Comparison of ENCODE assay signal across 26 cellular contexts in genomic region chr2:165827921-165828276, GRCh38. TPM values are rescaled to one million over a fixed set of nuclear protein-coding genes. Genes with fewer than 3 reads are reported as not detected.
DNase-seq lines count a peak whose midpoint lies in the region; ATAC-seq, FAIRE-seq and TF ChIP-seq lines count a peak whose summit lies in the region.
"Had no signal": no experiment of that assay in that cellular context is flagged by ENCODE, and none has a peak within 500 bp of the region (broad histone marks: within the 10 kb centered on the region; RNA-seq: fewer than 3 reads in every experiment).

No MANE protein-coding gene starts in this region.

- TF ChIP-seq POLR2A in GM12891 (IDR thresholded peaks at IDR 0.05; ENCODE audit: low read depth, low read length): no peak

- no peak for TF ChIP-seq CTCF in GM20000 (IDR thresholded peaks at IDR 0.05; ENCODE audit: extremely low read depth, missing control alignments)

- ATAC-seq in GM21423 (IDR thresholded peaks at IDR 0.05; ENCODE audit: unreplicated experiment): peak; percentile 38
- ATAC-seq in HG03196 (IDR thresholded peaks at IDR 0.05; ENCODE audit: unreplicated experiment): peak; percentile 25
- ATAC-seq: A549, gastrocnemius medialis, mucosa of descending colon, sciatic nerve had no signal

- FAIRE-seq in GM12891 (lab: Jason Lieb, UNC): peak; percentile 23
- FAIRE-seq: A549, urothelium cell line had no signal

- DNase-seq in GM12891 (ENCODE audit: insufficient read length, low spot score): no peak
- DNase-seq in NOMO-1 (lab: John Stamatoyannopoulos, UW; ENCODE audit: unreplicated experiment in 2 of 2): peak; percentile 30 to 61
- DNase-seq in activated CD4-positive, CD25-positive, alpha-beta regulatory T cell treated with anti-CD3 and anti-CD28 coated beads, Interleukin-2, amount 50 U/mL, for 72 hours: no peak
- DNase-seq in NCI-H510A treated with DMSO at 0.1 percent for 48 hours (lab: John Stamatoyannopoulos, UW): no peak
- no peak for DNase-seq in GM20000 (ENCODE audit: low spot score)
- no peak for DNase-seq in NCI-H2029 treated with DMSO at 0.1 percent for 48 hours (lab: John Stamatoyannopoulos, UW)
- DNase-seq: activated B cell treated with CpG ODN at 0.5 μM for 24 hours; activated CD4-positive, alpha-beta T cell treated with anti-CD3 and anti-CD28 coated beads, Interleukin-2, amount 50 U/mL, for 48 hours; activated CD8-positive, alpha-beta memory T cell treated with anti-CD3 and anti-CD28 coated beads, Interleukin-2, amount 50 U/mL, for 48 hours; activated naive CD8-positive, alpha-beta T cell treated with anti-CD3 and anti-CD28 coated beads, Interleukin-2, amount 10 ng/mL, durations not matched to agents 7 days and 5 days; DMS79; erythroblast; gastrocnemius medialis; hypothalamus; KG1; mucosa of descending colon; NCI-H1092; NCI-H2029; NCI-H524; posterior cingulate gyrus; stimulated activated CD8-positive, alpha-beta memory T cell treated with anti-CD3 and anti-CD28 coated beads, Interleukin-4, amount 100 ng/mL, for 48 hours had no signal

TF ChIP-seq in GM12891, 5 proteins besides CTCF, POLR2A, EP300 and RAD21:
- TF ChIP-seq TAF1 (IDR thresholded peaks at IDR 0.05; ENCODE audit: low read depth, low read length) (no peak), SPI1 (IDR thresholded peaks at IDR 0.05; ENCODE audit: low read depth, low read length) (no peak), PAX5 (IDR thresholded peaks at IDR 0.05; ENCODE audit: insufficient read depth, low read length, severe bottlenecking) (no peak), POLR2AphosphoS5 (IDR thresholded peaks at IDR 0.05; ENCODE audit: low read depth, low read length) (no peak), POU2F2 (IDR thresholded peaks at IDR 0.05; ENCODE audit: low read depth, low read length) (no peak)
TF ChIP-seq in GM12891: peak in this region for 0.

RNA-seq across cellular contexts. Expression of gene GALNT3, which starts 33.9 kb away (rescaled TPM):
- 0.47 TPM for polyA plus RNA-seq in GM12891 (2012; ENCODE audit: low read depth, missing spikeins)

Comparison
In these comparisons a context has a peak if more than half of its experiments do, and no peak if none do; other contexts are left out.
1. DNase-seq: peak in NOMO-1 (2 of 2); none in GM12891 (single experiment), activated CD4-positive, CD25-positive, alpha-beta regulatory T cell treated with anti-CD3 and anti-CD28 coated beads, Interleukin-2, amount 50 U/mL, for 72 hours (single experiment), NCI-H510A treated with DMSO at 0.1 percent for 48 hours (single experiment), GM20000 (single experiment) and NCI-H2029 treated with DMSO at 0.1 percent for 48 hours (single experiment).